Comparison of ENCODE assay signal across 3 cellular contexts in the genomic region with DNA sequence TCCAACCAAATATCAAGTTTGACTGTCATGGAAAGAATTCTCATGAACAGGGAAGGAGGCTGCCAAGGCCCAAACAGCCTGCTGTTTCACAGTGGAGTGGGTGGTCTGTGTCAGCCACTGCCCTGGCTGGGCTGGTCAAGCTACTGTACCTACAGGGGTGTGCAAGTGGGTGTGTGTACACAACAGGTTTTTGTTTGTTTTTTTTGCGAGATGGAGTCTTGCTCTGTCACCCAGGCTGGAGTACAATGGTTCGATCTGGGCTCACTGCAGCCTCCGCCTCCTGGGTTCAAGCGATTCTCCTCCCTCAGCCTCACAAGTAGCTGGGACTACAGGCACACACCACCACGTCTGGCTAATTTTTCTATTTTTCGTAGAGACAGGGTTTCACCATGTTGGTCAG. TPM values are rescaled to one million over a fixed set of nuclear protein-coding genes. Genes with fewer than 3 reads are reported as not detected.
"Had no signal": no experiment of that assay in that cellular context is flagged by ENCODE, and none has a peak within 500 bp of the region (broad histone marks: within the 10 kb centered on the region; RNA-seq: fewer than 3 reads in every experiment).

No MANE protein-coding gene starts in this region.

RNA-seq across cellular contexts. Expression of a gene that starts 32.2 kb away (rescaled TPM):
- total RNA-seq: endothelial cell of umbilical vein, esophagus mucosa, fibroblast of lung had no signal
